15 cellular contexts compared by ENCODE assay signal in genomic region chr12:52049286-52049685, GRCh38. TPM values are rescaled to one million over a fixed set of nuclear protein-coding genes. Genes with fewer than 3 reads are reported as not detected.
A peak's percentile ranks its signal among the peaks of the same experiment; 100 is the strongest.
DNase-seq lines count a peak whose midpoint lies in the region; ATAC-seq and TF ChIP-seq lines count a peak whose summit lies in the region.
"Had no signal": no experiment of that assay in that cellular context is flagged by ENCODE, and none has a peak within 500 bp of the region (broad histone marks: within the 10 kb centered on the region; RNA-seq: fewer than 3 reads in every experiment).

No MANE protein-coding gene starts in this region.

- H3K9me3 Mint-ChIP-seq in endothelial cell (ENCODE audit: unreplicated experiment): no peaks in the 10 kb centered on the region

- WGBS in spleen, 5 donors: 70 to 80% (median 77%) methylated on average over 4 of the region's 4 CpGs

- peak; percentile 27 for DNase-seq in activated T-cell treated with anti-CD3 and anti-CD28 coated beads, Interleukin-2, amount 50 U/mL, for 1 hour
- no peak for DNase-seq in activated T-cell treated with anti-CD3 and anti-CD28 coated beads, Interleukin-2, amount 50 U/mL, for 48 hours
- DNase-seq in endothelial cell (ENCODE audit: low spot score): no peak
- DNase-seq in spleen: peak; percentile 54
- no peak for DNase-seq in effector CD8-positive, alpha-beta T cell (lab: John Stamatoyannopoulos, UW)
- DNase-seq in NCI-H1092 (lab: John Stamatoyannopoulos, UW): no peak
- DNase-seq: EL, KBM-7, NCI-H2029, SW 1271 had no signal

- intact Hi-C loops in spleen (cut with DNase I; ENCODE audit: low total_unique reads): no loop called here

- H3K4me3 Mint-ChIP-seq in endothelial cell (ENCODE audit: unreplicated experiment): peak overlapping the region; percentile 49

- peaks cover 0 to 3% (median under 1%) of the 10 kb centered on the region in 6 donors for H3K36me3 ChIP-seq in spleen
- H3K36me3 ChIP-seq: breast epithelium had no signal

- H3K36me3 Mint-ChIP-seq in endothelial cell (ENCODE audit: low read depth, unreplicated experiment): peaks cover 7% of the 10 kb centered on the region

- no peak for TF ChIP-seq CTCF in VCaP (conservative IDR thresholded peaks at IDR 0.05)
- TF ChIP-seq CTCF in endothelial cell (IDR thresholded peaks at IDR 0.05; ENCODE audit: unreplicated experiment): no peak
- no peak for TF ChIP-seq CTCF in spleen (IDR thresholded peaks at IDR 0.05 in 8 of 11, conservative IDR thresholded peaks at IDR 0.05 in 3 of 11)

- peaks cover 0 to 8% (median 0%) of the 10 kb centered on the region in 7 donors for H3K27me3 ChIP-seq in spleen (replicated peaks in 1 of 7)
- H3K27me3 ChIP-seq: breast epithelium had no signal

- no peak overlapping the region for H3K27ac Mint-ChIP-seq in endothelial cell (ENCODE audit: unreplicated experiment)

- no peak for ATAC-seq in HG03460 (IDR thresholded peaks at IDR 0.05; ENCODE audit: unreplicated experiment)
- ATAC-seq: mucosa of descending colon had no signal

- TF ChIP-seq POLR2A in spleen (IDR thresholded peaks at IDR 0.05): no peak

- no peak overlapping the region for H3K4me3 ChIP-seq in spleen
- H3K4me3 ChIP-seq: breast epithelium, mucosa of descending colon had no signal

- no peaks in the 10 kb centered on the region for H3K9me3 ChIP-seq in spleen
- H3K9me3 ChIP-seq: breast epithelium, mucosa of descending colon had no signal

- peak overlapping the region; percentile 98 for H3K27ac ChIP-seq in VCaP
- no peak overlapping the region for H3K27ac ChIP-seq in spleen

- H3K27me3 Mint-ChIP-seq in endothelial cell (ENCODE audit: unreplicated experiment): peaks cover 16% of the 10 kb centered on the region

- peaks cover 26 to 95% (median 53%) of the 10 kb centered on the region in 6 donors for H3K4me1 ChIP-seq in spleen

- H3K4me1 Mint-ChIP-seq in endothelial cell (ENCODE audit: unreplicated experiment): peaks cover 18% of the 10 kb centered on the region

RNA-seq across cellular contexts. Expression of gene NR4A1, which starts 2.0 kb away (rescaled TPM):
- total RNA-seq in endothelial cell (ENCODE audit: unreplicated experiment) (1.0 TPM), spleen (100 to 1,000 TPM in 1 of 7 donors, 10 to 100 TPM in 6; 12.0 to 113 (median 58.4) TPM)
- polyA plus RNA-seq in spleen: 10 to 100 TPM; 11.8 to 43.5 (median 13.7) TPM

RNA-seq across cellular contexts. Expression of gene ATG101, which starts 20.5 kb away (rescaled TPM):
- total RNA-seq in endothelial cell (ENCODE audit: unreplicated experiment) (30.6 TPM), spleen (10 to 100 TPM; 23.5 to 40.1 (median 32.3) TPM)
- 10 to 100 TPM; 32.0 to 81.1 (median 35.3) TPM for polyA plus RNA-seq in spleen

RNA-seq across cellular contexts. Expression of gene SMIM41, which starts 30.2 kb away (rescaled TPM):
- total RNA-seq in endothelial cell (ENCODE audit: unreplicated experiment) (not detected), spleen (1 to 10 TPM in 6 of 7 donors, under 1 TPM in 1; 0.64 to 8.1 (median 4.9) TPM)
- polyA plus RNA-seq in spleen: 1 to 10 TPM in 2 of 3 donors, under 1 TPM in 1; 0.85 to 1.7 (median 1.1) TPM
- polyA plus RNA-seq: AG04450 had no signal

RNA-seq across cellular contexts. Expression of gene TAMALIN, which starts 42.5 kb away (rescaled TPM):
- 29.7 TPM for total RNA-seq in endothelial cell (ENCODE audit: unreplicated experiment)
- total RNA-seq in spleen: 100 to 1,000 TPM in 1 of 7 donors, 10 to 100 TPM in 6; 31.7 to 141 (median 69.5) TPM
- 10 to 100 TPM; 25.5 to 38.2 (median 35.2) TPM for polyA plus RNA-seq in spleen

Comparison
In these comparisons a context has a peak if more than half of its experiments do, and no peak if none do; other contexts are left out.
1. DNase-seq: peak in activated T-cell treated with anti-CD3 and anti-CD28 coated beads, Interleukin-2, amount 50 U/mL, for 1 hour (single experiment) and spleen (single experiment); none in activated T-cell treated with anti-CD3 and anti-CD28 coated beads, Interleukin-2, amount 50 U/mL, for 48 hours (0 of 2), endothelial cell (single experiment), effector CD8-positive, alpha-beta T cell (single experiment) and NCI-H1092 (single experiment).